11 cellular contexts compared by ENCODE assay signal in the genomic region with DNA sequence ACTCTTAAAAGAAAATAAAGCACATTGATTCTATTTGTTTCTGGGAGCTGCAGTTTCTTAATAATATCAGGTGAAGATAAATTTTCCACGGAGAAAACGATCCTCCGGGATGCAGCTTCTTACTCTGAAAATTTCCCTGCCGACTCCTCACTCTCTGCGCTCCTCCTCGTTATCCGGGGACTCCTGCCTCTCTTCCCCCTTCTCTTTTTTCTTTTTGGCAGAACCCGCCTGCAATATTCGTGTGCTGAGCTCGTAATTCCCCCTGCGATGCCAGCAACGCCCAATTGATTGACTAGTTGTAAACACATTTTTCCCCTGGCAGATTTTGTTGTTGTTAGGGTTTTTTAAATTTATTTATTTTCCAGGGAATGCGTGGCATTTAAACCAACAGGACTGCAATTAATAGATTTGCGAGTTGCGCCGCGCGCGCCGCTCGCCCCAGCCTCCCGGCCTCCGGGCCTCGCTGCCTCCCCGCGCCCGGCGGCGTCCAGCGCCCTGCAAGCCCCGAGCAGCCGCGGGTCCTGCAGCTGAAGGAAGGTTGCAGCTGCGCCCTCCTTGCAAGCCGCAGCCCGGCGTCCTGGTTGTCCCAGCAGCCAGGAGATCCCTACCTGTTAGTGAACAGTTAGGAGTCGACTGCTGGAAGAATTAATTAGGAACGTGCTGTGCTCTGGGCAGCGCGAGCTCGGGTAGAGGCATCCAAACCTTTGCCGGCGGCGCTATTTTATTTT. TPM values are rescaled to one million over a fixed set of nuclear protein-coding genes. Genes with fewer than 3 reads are reported as not detected.
DNase-seq lines count a peak whose midpoint lies in the region; ATAC-seq, FAIRE-seq and TF ChIP-seq lines count a peak whose summit lies in the region.
"Had no signal": no experiment of that assay in that cellular context is flagged by ENCODE, and none has a peak within 500 bp of the region (broad histone marks: within the 10 kb centered on the region; RNA-seq: fewer than 3 reads in every experiment).

No MANE protein-coding gene starts in this region.

- H2AFZ ChIP-seq in HepG2 (ENCODE audit: low read length) = no peak overlapping the region

- intact Hi-C loops in breast epithelium (cut with DNase I; ENCODE audit: low total_unique reads) = no loop called here
- intact Hi-C loops in MCF 10A (cut with micrococcal nuclease) = loop anchor here (10.0 kb wide), 1 partner anchor 89 kb away; a partner anchor contains a TSS
- intact Hi-C loops in HepG2 (cut with micrococcal nuclease; ENCODE audit: unreplicated experiment) = no loop called here

- H3K4me1 Mint-ChIP-seq in MCF 10A (ENCODE audit: insufficient read depth, unreplicated experiment) (peaks cover 6% of the 10 kb centered on the region), type B pancreatic cell (ENCODE audit: unreplicated experiment) (peaks cover 13% of the 10 kb centered on the region)

- TF ChIP-seq CTCF in breast epithelium (IDR thresholded peaks at IDR 0.05) (no peak), MCF 10A (IDR thresholded peaks at IDR 0.05; ENCODE audit: unreplicated experiment) (no peak), HepG2 (CRISPR knock-in tag; IDR thresholded peaks at IDR 0.05) (no peak), type B pancreatic cell (conservative IDR thresholded peaks at IDR 0.05) (no peak)

- FAIRE-seq in HepG2 (lab: Jason Lieb, UNC) = no peak

- in situ Hi-C loops in HepG2 (cut with HindIII; ENCODE audit: extremely low pct_ligation_motif_present, low pct_unique_long_range_greater_than_20kb) = no loop called here

- H3K9me3 Mint-ChIP-seq in MCF 10A (ENCODE audit: unreplicated experiment) (no peaks in the 10 kb centered on the region), type B pancreatic cell (no peaks in the 10 kb centered on the region)

- no peak overlapping the region for H3K4me3 Mint-ChIP-seq in MCF 10A (ENCODE audit: unreplicated experiment)
- peak overlapping the region; percentile 72 for H3K4me3 Mint-ChIP-seq in type B pancreatic cell

- no peak for ATAC-seq in HepG2
- ATAC-seq in HG03432 (IDR thresholded peaks at IDR 0.05; ENCODE audit: unreplicated experiment) = no peak

- CTCF ChIA-PET in MCF 10A (lab: Yijun Ruan, JAX) = interaction anchor here (1.4 kb wide), 1 partner anchor 73 kb away, joined by 3 read pairs; no protein-coding TSS in a partner anchor
- CTCF ChIA-PET in HepG2 (lab: Yijun Ruan, JAX; ENCODE audit: low intra/inter-chr PET ratio, low total read pairs) = no interaction called here

- H3K36me3 ChIP-seq in breast epithelium (no peaks in the 10 kb centered on the region), HepG2 (replicated peaks in 1 of 2; ENCODE audit: control insufficient read depth in 1 of 2, insufficient read depth in 2 of 2, low read length in 2 of 2) (no peaks in the 10 kb centered on the region)

- no peak for TF ChIP-seq RAD21 in HepG2 (CRISPR knock-in tag; IDR thresholded peaks at IDR 0.05)

- peaks cover 75% of the 10 kb centered on the region for H3K27me3 Mint-ChIP-seq in MCF 10A (ENCODE audit: insufficient read depth, unreplicated experiment)
- H3K27me3 Mint-ChIP-seq in type B pancreatic cell = peaks cover 84% of the 10 kb centered on the region

- H3K79me2 ChIP-seq in HepG2 (ENCODE audit: insufficient read depth, low read length) = no peaks in the 10 kb centered on the region

- TF ChIP-seq EP300 in HepG2 (IDR thresholded peaks at IDR 0.05; ENCODE audit: low read depth in 2 of 2, low read length in 2 of 2) (no peak), HepG2 (CRISPR knock-in tag; IDR thresholded peaks at IDR 0.05; ENCODE audit: borderline replicate concordance) (no peak)

- no peak overlapping the region for H3K4me2 ChIP-seq in HepG2 (ENCODE audit: low read depth, low read length)

- WGBS in HepG2 (ENCODE audit: low lambda C conversion rate) = 57% methylated on average over 43 of the region's 45 CpGs

- POLR2A ChIA-PET in MCF 10A (lab: Yijun Ruan, JAX) (no interaction called here), HepG2 (lab: Yijun Ruan, JAX) (no interaction called here)

- no peak overlapping the region for H3K27ac ChIP-seq in breast epithelium
- no peak overlapping the region for H3K27ac ChIP-seq in HepG2 (ENCODE audit: extremely low read length, insufficient read depth, low read length)

- H3K9ac ChIP-seq in HepG2 (ENCODE audit: insufficient read depth, low read depth, low read length) = no peak overlapping the region

- DNase-seq in breast epithelium (ENCODE audit: low spot score in 2 of 2) = no peak
- DNase-seq in MCF 10A (ENCODE audit: unreplicated experiment) = no peak
- peak; percentile 9 for DNase-seq in astrocyte of the hippocampus (ENCODE audit: low read depth, low spot score)
- no peak for DNase-seq in HepG2 (ENCODE audit: low spot score)
- no peak for DNase-seq in type B pancreatic cell (ENCODE audit: extremely low spot score, unreplicated experiment)
- DNase-seq in NCI-H2029 treated with DMSO at 0.1 percent for 48 hours (lab: John Stamatoyannopoulos, UW) = no peak
- no peak for DNase-seq in T-helper 9 cell
- DNase-seq: effector CD4-positive, alpha-beta T cell; KBM-7; NCI-H524 treated with DMSO at 0.1 percent for 48 hours had no signal

- peak overlapping the region in 2 of 3 donors; percentile 60 to 70 for H3K4me3 ChIP-seq in breast epithelium
- H3K4me3 ChIP-seq in HepG2 (replicated peaks in 1 of 3; ENCODE audit: insufficient read depth in 1 of 3, low read depth in 2 of 3, low read length in 3 of 3) = no peak overlapping the region

- H3K9me3 ChIP-seq in breast epithelium (no peaks in the 10 kb centered on the region), HepG2 (ENCODE audit: low read length) (no peaks in the 10 kb centered on the region)

- H3K36me3 Mint-ChIP-seq in MCF 10A (ENCODE audit: insufficient read depth, unreplicated experiment) (no peaks in the 10 kb centered on the region), type B pancreatic cell (no peaks in the 10 kb centered on the region)

- BruUV-seq in MCF 10A (replicated peaks; lab: Mats Ljungman, UMichigan) (no TSS peak), HepG2 (replicated peaks; lab: Mats Ljungman, UMichigan) (no TSS peak)

- H3K4me1 ChIP-seq in breast epithelium (peaks cover 9 to 13% of the 10 kb centered on the region in 2 donors), HepG2 (ENCODE audit: insufficient read depth, low read length) (peaks cover 7% of the 10 kb centered on the region)

- H4K20me1 ChIP-seq in HepG2 (ENCODE audit: insufficient read depth, low read length) = peaks cover 17% of the 10 kb centered on the region; the same call in 1 of the 2 replicates

- TF ChIP-seq POLR2A in breast epithelium (IDR thresholded peaks at IDR 0.05) = no peak
- TF ChIP-seq POLR2A in HepG2 (IDR thresholded peaks at IDR 0.05; ENCODE audit: insufficient read depth in 1 of 2, low read depth in 2 of 2, low read length in 2 of 2) = no peak

- H3K27me3 ChIP-seq in breast epithelium (peaks cover 11 to 90% of the 10 kb centered on the region in 2 donors), HepG2 (ENCODE audit: control insufficient read depth in 1 of 2, insufficient read depth in 2 of 2, low read length in 2 of 2) (peaks cover 13 to 94% of the 10 kb centered on the region in 2 experiments)

- no peak overlapping the region for H3K27ac Mint-ChIP-seq in MCF 10A (ENCODE audit: low read depth, unreplicated experiment)
- no peak overlapping the region for H3K27ac Mint-ChIP-seq in type B pancreatic cell

TF ChIP-seq in HepG2, 621 proteins besides CTCF, POLR2A, EP300 and RAD21:
- TF ChIP-seq CBX2 (IDR thresholded peaks at IDR 0.05; ENCODE audit: low read depth, low read length) = peak; percentile 88
- TF ChIP-seq CBX2 (CRISPR knock-in tag; IDR thresholded peaks at IDR 0.05; ENCODE audit: low read depth) = no peak
- peak; percentile 34; the same call in 1 of the 2 replicates for TF ChIP-seq EZH2 (conservative IDR thresholded peaks at IDR 0.05; ENCODE audit: low read depth, low read length)
- TF ChIP-seq CEBPB (IDR thresholded peaks at IDR 0.05; ENCODE audit: borderline replicate concordance, low read depth, low read length) = no peak
- TF ChIP-seq KMT2B (CRISPR knock-in tag; IDR thresholded peaks at IDR 0.05) = no peak

RNA-seq across cellular contexts. Expression of a gene that starts 2.2 kb away (rescaled TPM):
- total RNA-seq in breast epithelium (1 to 10 TPM in 1 of 3 donors, under 1 TPM in 2; under 0.01 to 1.9 (median 0.29) TPM), MCF 10A (2022) (0.44 TPM in 1 of 2 replicates, not detected in the other), HepG2 (2016; rRNA removed; fragmentation: Illumina TruSeq; extraction: Trizol) (0.02 TPM in 1 of 2 replicates, not detected in the other), type B pancreatic cell (ENCODE audit: low replicate concordance) (2.6 and 4.0 TPM in 2 replicates)
- total RNA-seq in HepG2 (2016; cell fraction: cytosol; rRNA removed; fragmentation: Illumina TruSeq; extraction: Trizol; ENCODE audit: low read depth) = not detected in 2 replicates
- total RNA-seq in HepG2 (2016; cell fraction: insoluble cytoplasmic fraction; rRNA removed; fragmentation: Illumina TruSeq; extraction: Trizol) = not detected in 2 replicates
- not detected in 2 replicates for total RNA-seq in HepG2 (2016; cell fraction: membrane; rRNA removed; fragmentation: Illumina TruSeq; extraction: Trizol)
- not detected in 2 replicates for total RNA-seq in HepG2 (2016; cell fraction: nucleus; rRNA removed; fragmentation: Illumina TruSeq; extraction: Trizol)
- 0.36 TPM in 1 of 2 replicates, not detected in the other for polyA plus RNA-seq in HepG2 (2011; rRNA removed)
- 0.01 and 0.34 TPM in 2 replicates for polyA plus RNA-seq in HepG2 (2011; cell fraction: cytosol; rRNA removed)
- polyA plus RNA-seq in HepG2 (2011; cell fraction: nucleus; rRNA removed) = 0.96 and 1.5 TPM in 2 replicates
- not detected in 2 replicates for polyA plus RNA-seq in HepG2 (2012)
- not detected in 2 replicates for polyA plus RNA-seq in HepG2 (2016; cell fraction: cytosol; fragmentation: Illumina TruSeq; extraction: Trizol; ENCODE audit: low read depth)
- not detected in 2 replicates for polyA plus RNA-seq in HepG2 (2016; cell fraction: insoluble cytoplasmic fraction; fragmentation: Illumina TruSeq; extraction: Trizol; ENCODE audit: low read depth)
- 0.27 TPM in 1 of 2 replicates, not detected in the other for polyA plus RNA-seq in HepG2 (2016; cell fraction: membrane; fragmentation: Illumina TruSeq; extraction: Trizol; ENCODE audit: low read depth)
- polyA plus RNA-seq in HepG2 (2016; cell fraction: nucleus; fragmentation: Illumina TruSeq; extraction: Trizol; ENCODE audit: insufficient read depth, low read depth) = not detected in 2 replicates
- polyA minus RNA-seq in HepG2 (2011; rRNA and poly(A)+ RNA removed; ENCODE audit: low replicate concordance) = 0.02 and 0.05 TPM in 2 replicates
- polyA minus RNA-seq in HepG2 (2011; cell fraction: cytosol; rRNA and poly(A)+ RNA removed) = not detected in 2 replicates
- polyA minus RNA-seq in HepG2 (2011; cell fraction: nucleus; rRNA and poly(A)+ RNA removed) = not detected in 2 replicates

Comparison
In these comparisons a context has a peak if more than half of its experiments do, and no peak if none do; other contexts are left out.
1. H3K4me3 ChIP-seq: peak in breast epithelium (2 of 3); none in HepG2 (0 of 3).